Comparison of ENCODE assay signal across 10 cellular contexts in genomic region chr12:11622774-11623375, GRCh38. TPM values are rescaled to one million over a fixed set of nuclear protein-coding genes. Genes with fewer than 3 reads are reported as not detected.
DNase-seq lines count a peak whose midpoint lies in the region; TF ChIP-seq lines count a peak whose summit lies in the region.
"Had no signal": no experiment of that assay in that cellular context is flagged by ENCODE, and none has a peak within 500 bp of the region (broad histone marks: within the 10 kb centered on the region; RNA-seq: fewer than 3 reads in every experiment).

No MANE protein-coding gene starts in this region.

- no TSS peak for BruUV-seq in OCI-LY7 (replicated peaks; lab: Mats Ljungman, UMichigan)

- TF ChIP-seq CTCF in OCI-LY7 (conservative IDR thresholded peaks at IDR 0.05; ENCODE audit: low read length): peak; percentile 77

- H3K4me1 ChIP-seq in OCI-LY7 (ENCODE audit: insufficient read depth, low read length, poor library complexity, severe bottlenecking): peaks cover 26% of the 10 kb centered on the region

- intact Hi-C loops in OCI-LY7 (cut with micrococcal nuclease; ENCODE audit: unreplicated experiment): loop anchor here (1.0 to 2.0 kb wide), 2 partner anchors 42 to 410 kb away; no protein-coding TSS in a partner anchor

- no peaks in the 10 kb centered on the region; the same call in 1 of the 2 replicates for H3K36me3 ChIP-seq in OCI-LY7 (ENCODE audit: insufficient read depth, low read length)

- no peaks in the 10 kb centered on the region for H3K9me2 ChIP-seq in OCI-LY7 (ENCODE audit: insufficient read depth, low read length)

- peak overlapping the region; percentile 66 for H2AFZ ChIP-seq in OCI-LY7 (ENCODE audit: low read length)

- H3K79me2 ChIP-seq in OCI-LY7 (ENCODE audit: insufficient read depth, low read depth, low read length): no peaks in the 10 kb centered on the region

- H4K20me1 ChIP-seq in OCI-LY7 (ENCODE audit: insufficient read depth, low read length): no peaks in the 10 kb centered on the region

- H3K4me2 ChIP-seq in OCI-LY7 (ENCODE audit: low read length): peak overlapping the region; percentile 34

- DNase-seq in NCI-H2107 treated with DMSO at 0.1 percent for 48 hours (lab: John Stamatoyannopoulos, UW; ENCODE audit: unreplicated experiment) (peak; percentile 36), NCI-H2107 (lab: John Stamatoyannopoulos, UW) (no peak), OCI-LY7 (ENCODE audit: low spot score) (peak; percentile 46), fibroblast of peridontal ligament (ENCODE audit: extremely low read depth) (peak; percentile 13), superior temporal gyrus (ENCODE audit: extremely low spot score) (peak; percentile 18), cortex of kidney (lab: John Stamatoyannopoulos, UW) (no peak), NCI-H2196 (lab: John Stamatoyannopoulos, UW; ENCODE audit: unreplicated experiment) (no peak)
- DNase-seq in activated CD8-positive, alpha-beta memory T cell treated with anti-CD3 and anti-CD28 coated beads, Interleukin-2, amount 50 U/mL, for 48 hours: no peak
- DNase-seq: left colon had no signal

- H3K9me3 ChIP-seq in OCI-LY7 (ENCODE audit: low read length): peaks cover 6% of the 10 kb centered on the region; the same call in 1 of the 2 replicates
- H3K9me3 ChIP-seq: testis had no signal

- H3K4me3 ChIP-seq in OCI-LY7 (ENCODE audit: low read depth, low read length, poor library complexity, severe bottlenecking): no peak overlapping the region
- H3K4me3 ChIP-seq: testis had no signal

- POLR2A ChIA-PET in OCI-LY7 (lab: Charles Lee): interaction anchor here (0.6 to 0.8 kb wide), 2 partner anchors 109 to 406 kb away, joined by 3 to 8 read pairs; no protein-coding TSS in a partner anchor

- CTCF ChIA-PET in OCI-LY7 (lab: Charles Lee; ENCODE audit: unreplicated experiment): interaction anchor here (0.7 kb wide), 1 partner anchor 410 kb away, joined by 3 read pairs; no protein-coding TSS in a partner anchor

- peak overlapping the region; percentile 19 for H3K27ac ChIP-seq in OCI-LY7 (ENCODE audit: low read depth, low read length, poor library complexity, severe bottlenecking)
- H3K27ac ChIP-seq: testis had no signal

RNA-seq across cellular contexts. Expression of gene ETV6, which starts 26.6 kb away (rescaled TPM):
- 17.2 and 19.3 TPM in 2 replicates for total RNA-seq in OCI-LY7 (2014; rRNA removed; shearing (Covaris generic))
- 17.1 and 23.1 TPM in 2 replicates for total RNA-seq in OCI-LY7 (2022)

Comparison
In these comparisons a context has a peak if more than half of its experiments do, and no peak if none do; other contexts are left out.
1. DNase-seq: peak in NCI-H2107 treated with DMSO at 0.1 percent for 48 hours (single experiment), OCI-LY7 (single experiment), fibroblast of peridontal ligament (single experiment) and superior temporal gyrus (single experiment); none in NCI-H2107 (single experiment), activated CD8-positive, alpha-beta memory T cell treated with anti-CD3 and anti-CD28 coated beads, Interleukin-2, amount 50 U/mL, for 48 hours (single experiment), cortex of kidney (single experiment) and NCI-H2196 (single experiment).